In the genomic region with DNA sequence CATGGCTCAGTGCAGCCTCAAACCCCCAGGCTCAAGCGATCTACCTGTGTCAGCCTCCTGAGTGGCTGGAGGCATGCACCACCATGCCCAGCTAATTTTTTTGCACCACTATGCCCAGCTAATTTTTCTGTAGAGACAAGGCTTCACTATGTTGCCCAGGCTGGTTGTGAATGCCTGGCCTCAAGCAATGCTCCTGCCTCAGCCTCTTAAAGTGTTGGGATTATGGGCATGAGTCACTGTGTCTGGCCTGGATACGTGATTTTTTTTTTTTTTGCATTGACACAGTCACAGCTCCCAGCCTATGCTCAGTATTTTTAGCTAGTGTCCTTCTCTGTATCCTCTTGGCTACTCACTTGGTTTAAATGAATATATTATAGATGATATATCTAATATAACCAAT, we compare ENCODE assay signal across 13 cellular contexts.
DNase-seq lines count a peak whose midpoint lies in the region; ATAC-seq and TF ChIP-seq lines count a peak whose summit lies in the region.
"Had no signal": no experiment of that assay in that cellular context is flagged by ENCODE, and none has a peak within 500 bp of the region (broad histone marks: within the 10 kb centered on the region; RNA-seq: fewer than 3 reads in every experiment).

No MANE protein-coding gene starts in this region.

- H3K27me3 ChIP-seq in foreskin keratinocyte = peaks cover 5% of the 10 kb centered on the region
- H3K27me3 ChIP-seq: tibial artery had no signal

- no peak overlapping the region for H3K27ac ChIP-seq in foreskin keratinocyte
- H3K27ac ChIP-seq: skin epidermis had no signal

- no peaks in the 10 kb centered on the region for H3K4me1 ChIP-seq in foreskin keratinocyte

- ATAC-seq in foreskin keratinocyte (peak; percentile 55), HG03159 (IDR thresholded peaks at IDR 0.05; ENCODE audit: unreplicated experiment) (no peak)
- ATAC-seq: naive thymus-derived CD8-positive, alpha-beta T cell had no signal

- TF ChIP-seq CTCF in foreskin keratinocyte (conservative IDR thresholded peaks at IDR 0.05) = no peak

- DNase-seq in DMS79 treated with DMSO at 0.1 percent for 48 hours (lab: John Stamatoyannopoulos, UW) = peak; percentile 45
- DNase-seq in DMS79 (lab: John Stamatoyannopoulos, UW) = no peak
- DNase-seq in SW480 (ENCODE audit: low spot score) = peak; percentile 24
- DNase-seq in foreskin keratinocyte = peak; percentile 70 to 87
- DNase-seq in stromal cell of bone marrow (ENCODE audit: low read depth) = peak; percentile 41
- no peak for DNase-seq in activated naive CD4-positive, alpha-beta T cell treated with Interleukin-2 at 50 U/mL for 16 hours
- no peak for DNase-seq in dermis blood vessel endothelial cell
- DNase-seq: 8988T; activated CD8-positive, alpha-beta memory T cell treated with anti-CD3 and anti-CD28 coated beads, Interleukin-2, amount 50 U/mL, for 48 hours had no signal

Comparison
In these comparisons a context has a peak if more than half of its experiments do, and no peak if none do; other contexts are left out.
1. DNase-seq: peak in DMS79 treated with DMSO at 0.1 percent for 48 hours (single experiment), SW480 (single experiment), foreskin keratinocyte (2 of 2) and stromal cell of bone marrow (single experiment); none in DMS79 (single experiment), activated naive CD4-positive, alpha-beta T cell treated with Interleukin-2 at 50 U/mL for 16 hours (single experiment) and dermis blood vessel endothelial cell (single experiment).